Comparison of ENCODE assay signal across 8 cellular contexts in genomic region chr20:60057866-60058807, GRCh38.
DNase-seq lines count a peak whose midpoint lies in the region; ATAC-seq, FAIRE-seq and TF ChIP-seq lines count a peak whose summit lies in the region.

No MANE protein-coding gene starts in this region.

- no peak for TF ChIP-seq EP300 in K562 (IDR thresholded peaks at IDR 0.05; ENCODE audit: low read length)

- no peaks in the 10 kb centered on the region for H3K9me2 ChIP-seq in PC-3 (replicated peaks; ENCODE audit: low read length)

- H3K79me2 ChIP-seq in PC-3 (ENCODE audit: low read length) (no peaks in the 10 kb centered on the region), K562 (ENCODE audit: control insufficient read depth, insufficient read depth, low read length) (no peaks in the 10 kb centered on the region)

- intact Hi-C loops in PC-3 (cut with micrococcal nuclease), result loop anchor here (5.0 kb wide), 1 partner anchor 1839 kb away; no protein-coding TSS in a partner anchor
- intact Hi-C loops in K562 (cut with micrococcal nuclease), result loop anchor here (1.0 to 5.0 kb wide), 2 partner anchors 205 to 1064 kb away; no protein-coding TSS in a partner anchor

- peaks cover 0 to 48% (median 35%) of the 10 kb centered on the region in 11 experiments; a peak in 16 of 22 replicates for H4K20me1 ChIP-seq in BLaER1 treated with 17β-estradiol and CSF1 and Interleukin-3, amounts not matched to agents 10 nM and 100 nM
- H4K20me1 ChIP-seq in PC-3 (ENCODE audit: low read length) (no peaks in the 10 kb centered on the region), K562 (replicated peaks; ENCODE audit: control insufficient read depth, insufficient read depth, low read length) (no peaks in the 10 kb centered on the region)

- H3K27ac ChIP-seq in BLaER1 treated with 17β-estradiol and CSF1 and Interleukin-3, amounts not matched to agents 10 nM and 100 nM, result peak overlapping the region; percentile 88 to 99 (median 98)
- H3K27ac ChIP-seq in PC-3 (ENCODE audit: low read length), result no peak overlapping the region
- H3K27ac ChIP-seq in K562 (ENCODE audit: extremely low read depth, low read depth, low read length), result no peak overlapping the region; the same call in 2 of the 3 replicates
- H3K27ac ChIP-seq in lung (ENCODE audit: low read depth in 1 of 2, low read length in 1 of 2), result peak overlapping the region in 1 of 2 donors; percentile 29
- no peak overlapping the region for H3K27ac ChIP-seq in thoracic aorta

- no peaks in the 10 kb centered on the region for H3K9me1 ChIP-seq in K562 (ENCODE audit: control insufficient read depth, insufficient read depth, low read length)

- DNase-seq in HTR-8/SVneo (ENCODE audit: insufficient read length, low spot score), result no peak
- no peak for DNase-seq in PC-3
- DNase-seq in K562 (ENCODE audit: extremely low read depth in 1 of 4, low spot score in 3 of 4), result peak in 2 of 4 experiments; percentile 12 to 16
- peak; percentile 58 for DNase-seq in lung (ENCODE audit: low spot score)
- DNase-seq in thoracic aorta (ENCODE audit: low spot score), result no peak
- DNase-seq in T1000 (lab: John Stamatoyannopoulos, UW), result no peak

- peaks cover 0 to 13% (median 0%) of the 10 kb centered on the region in 11 experiments; a peak in 4 of 22 replicates for H3K9me3 ChIP-seq in BLaER1 treated with 17β-estradiol and CSF1 and Interleukin-3, amounts not matched to agents 10 nM and 100 nM (replicated peaks in 1 of 11)
- no peaks in the 10 kb centered on the region for H3K9me3 ChIP-seq in PC-3 (ENCODE audit: low read length)
- H3K9me3 ChIP-seq in K562 (replicated peaks; ENCODE audit: control insufficient read depth, insufficient read depth, low read depth, low read length), result no peaks in the 10 kb centered on the region
- no peaks in the 10 kb centered on the region for H3K9me3 ChIP-seq in lung (ENCODE audit: control insufficient read depth in 2 of 2, insufficient read depth in 1 of 2, low read length in 1 of 2)
- no peaks in the 10 kb centered on the region for H3K9me3 ChIP-seq in thoracic aorta

- no peak for TF ChIP-seq RAD21 in K562 (CRISPR knock-in tag; conservative IDR thresholded peaks at IDR 0.05 in 1 of 2, IDR thresholded peaks at IDR 0.05 in 1 of 2)

- ATAC-seq in PC-3, result no peak; the same call in none of the 2 replicates
- ATAC-seq in K562, result peak; percentile 74
- peak; percentile 27 for ATAC-seq in lung (ENCODE audit: insufficient read depth, low FRiP score)
- ATAC-seq in thoracic aorta (ENCODE audit: insufficient number of reproducible peaks, low FRiP score, low read depth), result no peak
- ATAC-seq in GM19328 (IDR thresholded peaks at IDR 0.05; ENCODE audit: unreplicated experiment), result no peak

- H3K27me3 ChIP-seq in BLaER1 treated with 17β-estradiol and CSF1 and Interleukin-3, amounts not matched to agents 10 nM and 100 nM, result no peaks in the 10 kb centered on the region
- peaks cover 19% of the 10 kb centered on the region for H3K27me3 ChIP-seq in PC-3 (ENCODE audit: low read length)
- H3K27me3 ChIP-seq in K562 (ENCODE audit: control insufficient read depth in 2 of 2, insufficient read depth in 2 of 2, low read length in 2 of 2), result peaks cover 0 to 30% of the 10 kb centered on the region in 2 experiments; a peak in 2 of 5 replicates
- H3K27me3 ChIP-seq in lung (ENCODE audit: control insufficient read depth, insufficient read depth), result no peaks in the 10 kb centered on the region
- H3K27me3 ChIP-seq in thoracic aorta (replicated peaks; ENCODE audit: insufficient read depth), result no peaks in the 10 kb centered on the region

- H2AFZ ChIP-seq in PC-3 (ENCODE audit: low read length) (peak overlapping the region; percentile 44; the same call in 1 of the 2 replicates), K562 (ENCODE audit: low read depth, low read length) (peak overlapping the region; percentile 79; the same call in 1 of the 2 replicates)

- CTCF ChIA-PET in PC-3 (lab: Charles Lee) (interaction anchor here (0.5 to 1.0 kb wide), 2 partner anchors 39 to 110 kb away, joined by 5 to 11 read pairs; no protein-coding TSS in a partner anchor), K562 (lab: Yijun Ruan, JAX; ENCODE audit: low intra/inter-chr PET ratio) (interaction anchor here (1.2 kb wide), 1 partner anchor 153 kb away, joined by 3 read pairs; no protein-coding TSS in a partner anchor)

- H3F3A ChIP-seq in PC-3 (ENCODE audit: low read length, unreplicated experiment), result no peaks in the 10 kb centered on the region

- H3K4me3 ChIP-seq in BLaER1 treated with 17β-estradiol and CSF1 and Interleukin-3, amounts not matched to agents 10 nM and 100 nM, result peak overlapping the region; percentile 37 to 85 (median 74); a peak in 19 of 20 replicates
- H3K4me3 ChIP-seq in PC-3 (ENCODE audit: low read length), result no peak overlapping the region
- H3K4me3 ChIP-seq in K562, result no peak overlapping the region
- H3K4me3 ChIP-seq in lung, result no peak overlapping the region
- peak overlapping the region; percentile 33 for H3K4me3 ChIP-seq in thoracic aorta

- peak overlapping the region; percentile 93 to 100 (median 96) for H3K4me2 ChIP-seq in BLaER1 treated with 17β-estradiol and CSF1 and Interleukin-3, amounts not matched to agents 10 nM and 100 nM
- H3K4me2 ChIP-seq in PC-3 (ENCODE audit: low read length) (0 out of 2 replicates have a peak overlapping the region, but pooled peaks have one; percentile 9), K562 (ENCODE audit: insufficient read depth, low read length) (no peak overlapping the region; the same call in 1 of the 2 replicates)

- TF ChIP-seq CTCF in PC-3 (conservative IDR thresholded peaks at IDR 0.05; ENCODE audit: low read depth, low read length), result no peak
- no peak for TF ChIP-seq CTCF in K562 (IDR thresholded peaks at IDR 0.05 in 2 of 3, conservative IDR thresholded peaks at IDR 0.05 in 1 of 3; ENCODE audit: insufficient read depth in 2 of 3, low read depth in 1 of 3, low read length in 3 of 3)
- no peak for TF ChIP-seq CTCF in lung (IDR thresholded peaks at IDR 0.05; ENCODE audit: control extremely low read depth, extremely low read depth)
- no peak for TF ChIP-seq CTCF in thoracic aorta (IDR thresholded peaks at IDR 0.05)

- peak overlapping the region; percentile 85 to 98 (median 95) for H3K9ac ChIP-seq in BLaER1 treated with 17β-estradiol and CSF1 and Interleukin-3, amounts not matched to agents 10 nM and 100 nM
- no peak overlapping the region for H3K9ac ChIP-seq in PC-3 (ENCODE audit: low read length)
- H3K9ac ChIP-seq in K562 (ENCODE audit: insufficient read depth in 1 of 2, low read depth in 2 of 2, low read length in 2 of 2), result 0 out of 4 replicates have a peak overlapping the region, but pooled peaks of 1 of the 2 experiments have one; percentile 12

- FAIRE-seq in HTR-8/SVneo (lab: Jason Lieb, UNC) (peak; percentile 72), K562 (lab: Jason Lieb, UNC) (no peak)

- H3K36me3 ChIP-seq in BLaER1 treated with 17β-estradiol and CSF1 and Interleukin-3, amounts not matched to agents 10 nM and 100 nM, result peaks cover 0 to 54% (median 31%) of the 10 kb centered on the region in 11 experiments; a peak in 15 of 22 replicates
- H3K36me3 ChIP-seq in PC-3 (ENCODE audit: low read depth, low read length) (no peaks in the 10 kb centered on the region), K562 (ENCODE audit: control insufficient read depth, insufficient read depth, low read length) (no peaks in the 10 kb centered on the region), lung (ENCODE audit: control insufficient read depth in 2 of 2, insufficient read depth in 2 of 2, low read length in 2 of 2) (no peaks in the 10 kb centered on the region), thoracic aorta (no peaks in the 10 kb centered on the region)

- no peak for TF ChIP-seq POLR2A in K562 (conservative IDR thresholded peaks at IDR 0.05)

- WGBS in K562 (ENCODE audit: insufficient coverage, low coverage, missing lambda C conversion rate), result 17% methylated on average over 20 of the region's 20 CpGs
- WGBS in lung, 2 donors, result 30 to 46% methylated on average over 20 of the region's 20 CpGs

- in situ Hi-C loops in K562 (cut with MboI), result no loop called here

- no TSS peak for BruUV-seq in PC-3 (replicated peaks; lab: Mats Ljungman, UMichigan)
- no TSS peak for BruUV-seq in K562 (replicated peaks; lab: Mats Ljungman, UMichigan)

- H3K4me1 ChIP-seq in BLaER1 treated with 17β-estradiol and CSF1 and Interleukin-3, amounts not matched to agents 10 nM and 100 nM, result peaks cover 78 to 98% (median 86%) of the 10 kb centered on the region in 10 experiments
- no peaks in the 10 kb centered on the region for H3K4me1 ChIP-seq in PC-3 (ENCODE audit: insufficient read depth, low read length)
- H3K4me1 ChIP-seq in K562 (replicated peaks in 1 of 2; ENCODE audit: control insufficient read depth in 2 of 2, insufficient read depth in 2 of 2, low read length in 2 of 2), result peaks cover 5 to 7% of the 10 kb centered on the region in 2 experiments; a peak in 1 of 5 replicates
- no peaks in the 10 kb centered on the region for H3K4me1 ChIP-seq in lung (ENCODE audit: control insufficient read depth in 2 of 2, insufficient read depth in 2 of 2, low read length in 2 of 2)
- H3K4me1 ChIP-seq in thoracic aorta (ENCODE audit: control insufficient read depth in 1 of 2, low read depth in 2 of 2), result peaks cover 7 to 28% of the 10 kb centered on the region in 2 donors

- POLR2A ChIA-PET in PC-3 (lab: Charles Lee; ENCODE audit: unreplicated experiment), result interaction anchor here (0.6 kb wide), 1 partner anchor 660 kb away, joined by 10 read pairs; no protein-coding TSS in a partner anchor
- POLR2A ChIA-PET in K562 (lab: Yijun Ruan, JAX), result interaction anchor here (0.6 to 0.7 kb wide), 3 partner anchors 16 to 1074 kb away, joined by 3 to 4 read pairs (median 3); no protein-coding TSS in a partner anchor

TF ChIP-seq in K562, 482 proteins besides CTCF, POLR2A, EP300 and RAD21 (continues in another document):
- TF ChIP-seq POLR2H (tag; IDR thresholded peaks at IDR 0.05; ENCODE audit: low read depth) (no peak), MAFK (IDR thresholded peaks at IDR 0.05; ENCODE audit: low read length) (peak; percentile 31; the same call in 1 of the 2 replicates), NFE2L1 (tag; IDR thresholded peaks at IDR 0.05; ENCODE audit: borderline replicate concordance, low read depth) (0 out of 2 replicates have a peak, but pooled peaks have one; percentile 16)

Comparison
In these comparisons a context has a peak if more than half of its experiments do, and no peak if none do; other contexts are left out.
1. H3K27ac ChIP-seq: peak in BLaER1 treated with 17β-estradiol and CSF1 and Interleukin-3, amounts not matched to agents 10 nM and 100 nM (11 of 11); none in PC-3 (single experiment), K562 (single experiment) and thoracic aorta (0 of 2).
2. H3K4me3 ChIP-seq: peak in BLaER1 treated with 17β-estradiol and CSF1 and Interleukin-3, amounts not matched to agents 10 nM and 100 nM (10 of 10) and thoracic aorta (single experiment); none in PC-3 (single experiment), K562 (single experiment) and lung (single experiment).
3. ATAC-seq: peak in K562 (single experiment) and lung (single experiment); none in PC-3 (single experiment), thoracic aorta (single experiment) and GM19328 (single experiment).